8 cellular contexts compared by ENCODE assay signal in the genomic region with DNA sequence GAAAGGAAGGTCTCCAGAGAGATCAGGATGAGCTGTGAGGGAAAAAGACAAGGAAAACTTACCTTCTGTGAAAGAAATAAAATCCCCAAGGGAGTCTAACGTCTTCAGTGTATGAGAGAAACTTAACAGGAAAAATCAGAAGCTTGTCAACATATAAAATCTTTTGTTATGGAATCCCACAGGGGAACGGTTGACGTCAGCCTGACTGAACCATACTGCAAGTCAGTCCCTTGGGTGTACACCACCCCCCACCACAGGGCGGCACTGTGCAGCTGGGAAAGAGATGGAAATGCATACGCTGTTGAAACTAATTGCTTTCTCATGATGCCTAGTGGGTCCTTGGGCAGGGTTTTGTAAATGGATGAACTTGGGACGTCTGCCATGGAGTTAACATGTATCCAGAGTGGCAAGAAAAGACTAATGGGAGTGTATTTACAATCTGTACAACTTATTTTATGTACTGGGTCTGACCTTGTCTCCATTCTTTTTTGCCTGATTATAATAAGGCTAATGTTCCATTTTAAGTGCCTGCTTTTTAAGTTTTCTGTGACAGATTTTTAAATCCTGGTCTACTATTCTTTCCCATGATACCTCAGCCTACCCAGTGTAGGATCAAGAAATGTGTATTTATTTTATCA. TPM values are rescaled to one million over a fixed set of nuclear protein-coding genes. Genes with fewer than 3 reads are reported as not detected.
DNase-seq lines count a peak whose midpoint lies in the region; ATAC-seq and TF ChIP-seq lines count a peak whose summit lies in the region.

No MANE protein-coding gene starts in this region.

- DNase-seq in SHP77 (lab: John Stamatoyannopoulos, UW) (peak; percentile 10 to 25), SHP77 treated with DMSO at 0.1 percent for 48 hours (lab: John Stamatoyannopoulos, UW) (no peak), NCI-H2171 (lab: John Stamatoyannopoulos, UW) (peak; percentile 88), activated T-cell treated with anti-CD3 and anti-CD28 coated beads for 4 hours (peak; percentile 4), globus pallidus (ENCODE audit: low spot score) (peak; percentile 72), spleen (no peak)
- DNase-seq in central memory CD4-positive, alpha-beta T cell, result no peak

- 66 to 80% (median 75%) methylated on average over 6 of the region's 6 CpGs for WGBS in spleen, 5 donors

- ATAC-seq in HG02870 (IDR thresholded peaks at IDR 0.05; ENCODE audit: unreplicated experiment), result peak; percentile 95

- TF ChIP-seq POLR2A in spleen (IDR thresholded peaks at IDR 0.05), result no peak

- no peaks in the 10 kb centered on the region for H3K4me1 ChIP-seq in spleen

- peaks cover 4 to 100% (median 76%) of the 10 kb centered on the region in 6 donors for H3K36me3 ChIP-seq in spleen

- no peaks in the 10 kb centered on the region for H3K27me3 ChIP-seq in spleen (replicated peaks in 1 of 7)

- intact Hi-C loops in spleen (cut with DNase I; ENCODE audit: low total_unique reads), result no loop called here

- TF ChIP-seq CTCF in spleen (IDR thresholded peaks at IDR 0.05 in 8 of 11, conservative IDR thresholded peaks at IDR 0.05 in 3 of 11), result peak in 6 of 11 experiments; percentile 15 to 40 (median 30)

- no peak overlapping the region for H3K4me3 ChIP-seq in spleen

- H3K27ac ChIP-seq in spleen, result no peak overlapping the region

- no peaks in the 10 kb centered on the region for H3K9me3 ChIP-seq in spleen

RNA-seq across cellular contexts. Expression of a gene that starts 22.7 kb away (rescaled TPM):
- 10 to 100 TPM in 3 of 7 donors, 1 to 10 TPM in 4; 8.7 to 13.4 (median 10.0) TPM for total RNA-seq in spleen
- polyA plus RNA-seq in spleen, result 1 to 10 TPM; 1.8 to 3.2 (median 2.2) TPM

RNA-seq across cellular contexts. Expression of a gene that starts 44.5 kb away (rescaled TPM):
- total RNA-seq in spleen, result 1 to 10 TPM; 3.1 to 5.6 (median 4.0) TPM
- polyA plus RNA-seq in spleen, result 1 to 10 TPM in 2 of 3 donors, under 1 TPM in 1; 0.59 to 1.6 (median 1.4) TPM

Comparison
In these comparisons a context has a peak if more than half of its experiments do, and no peak if none do; other contexts are left out.
1. DNase-seq: peak in SHP77 (2 of 2), NCI-H2171 (single experiment), activated T-cell treated with anti-CD3 and anti-CD28 coated beads for 4 hours (single experiment) and globus pallidus (single experiment); none in SHP77 treated with DMSO at 0.1 percent for 48 hours (single experiment), spleen (single experiment) and central memory CD4-positive, alpha-beta T cell (single experiment).